Comparison of ENCODE assay signal across 9 cellular contexts in the genomic region with DNA sequence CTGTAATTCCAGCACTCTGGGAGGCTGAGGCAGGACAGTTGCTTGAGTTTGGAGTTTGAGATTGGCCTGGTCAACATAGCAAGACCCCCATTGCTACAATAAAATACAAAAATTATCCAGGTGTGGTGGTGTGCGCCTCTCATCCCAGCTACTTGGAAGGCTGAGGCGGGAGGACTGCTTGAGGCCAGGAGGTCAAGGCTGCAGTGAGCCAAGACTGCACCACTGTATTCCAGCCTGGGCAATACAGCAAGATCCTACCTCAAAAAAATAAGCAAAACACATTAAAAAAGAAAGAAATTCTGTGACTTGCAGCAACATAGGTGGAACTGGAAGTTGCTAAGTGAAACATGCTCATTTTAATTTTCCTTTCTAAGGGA.
"Had no signal": no experiment of that assay in that cellular context is flagged by ENCODE, and none has a peak within 500 bp of the region (broad histone marks: within the 10 kb centered on the region; RNA-seq: fewer than 3 reads in every experiment).

No MANE protein-coding gene starts in this region.

- H3K9me3 ChIP-seq: HAP-1 had no signal

- ATAC-seq: HCT116 had no signal

- H3K4me2 ChIP-seq: KMS-11 had no signal

- H3K4me1 ChIP-seq: HAP-1 had no signal

- H3K4me3 ChIP-seq: HAP-1 had no signal

- H3K27ac ChIP-seq: HL-60, KMS-11 had no signal

- H3K9ac ChIP-seq: KMS-11 had no signal

- DNase-seq: GOT3, H7, IMR-90, Karpas-422, KBM-7 had no signal
